1 cellular context compared by ENCODE assay signal in the genomic region with DNA sequence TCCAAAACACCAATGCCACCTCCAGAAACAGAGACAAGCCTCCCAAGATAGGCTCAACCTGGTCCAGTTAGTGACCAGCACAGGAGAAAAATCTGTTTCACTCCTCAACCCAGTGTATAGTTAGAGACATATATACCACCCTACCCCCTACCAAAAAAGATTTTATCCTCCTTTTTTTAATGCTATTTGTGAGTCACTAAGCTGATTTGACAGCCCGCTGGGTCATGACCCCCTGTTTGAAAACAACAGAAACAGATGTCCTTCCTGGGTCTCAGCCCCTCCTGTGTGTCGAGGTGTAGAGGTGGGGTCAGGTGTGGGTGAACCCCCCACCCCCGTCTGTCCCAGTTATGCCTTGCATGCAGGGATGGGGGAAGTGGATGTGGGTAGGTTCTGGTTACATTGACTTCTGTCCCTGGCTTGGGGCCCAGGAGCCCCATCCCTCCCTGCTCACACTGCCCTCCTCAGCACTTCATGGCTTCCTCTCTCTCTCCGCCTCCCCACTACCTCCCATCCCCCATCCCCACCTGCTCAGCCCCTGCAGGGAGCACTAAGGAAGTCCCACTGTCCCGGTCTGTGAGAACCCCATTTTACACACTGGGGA.
TF ChIP-seq lines count a peak whose summit lies in the region.

No MANE protein-coding gene starts in this region.

TF ChIP-seq in GM23338, 12 proteins besides CTCF, POLR2A, EP300 and RAD21 (continued from another document):
- TF ChIP-seq, protein P1, sequence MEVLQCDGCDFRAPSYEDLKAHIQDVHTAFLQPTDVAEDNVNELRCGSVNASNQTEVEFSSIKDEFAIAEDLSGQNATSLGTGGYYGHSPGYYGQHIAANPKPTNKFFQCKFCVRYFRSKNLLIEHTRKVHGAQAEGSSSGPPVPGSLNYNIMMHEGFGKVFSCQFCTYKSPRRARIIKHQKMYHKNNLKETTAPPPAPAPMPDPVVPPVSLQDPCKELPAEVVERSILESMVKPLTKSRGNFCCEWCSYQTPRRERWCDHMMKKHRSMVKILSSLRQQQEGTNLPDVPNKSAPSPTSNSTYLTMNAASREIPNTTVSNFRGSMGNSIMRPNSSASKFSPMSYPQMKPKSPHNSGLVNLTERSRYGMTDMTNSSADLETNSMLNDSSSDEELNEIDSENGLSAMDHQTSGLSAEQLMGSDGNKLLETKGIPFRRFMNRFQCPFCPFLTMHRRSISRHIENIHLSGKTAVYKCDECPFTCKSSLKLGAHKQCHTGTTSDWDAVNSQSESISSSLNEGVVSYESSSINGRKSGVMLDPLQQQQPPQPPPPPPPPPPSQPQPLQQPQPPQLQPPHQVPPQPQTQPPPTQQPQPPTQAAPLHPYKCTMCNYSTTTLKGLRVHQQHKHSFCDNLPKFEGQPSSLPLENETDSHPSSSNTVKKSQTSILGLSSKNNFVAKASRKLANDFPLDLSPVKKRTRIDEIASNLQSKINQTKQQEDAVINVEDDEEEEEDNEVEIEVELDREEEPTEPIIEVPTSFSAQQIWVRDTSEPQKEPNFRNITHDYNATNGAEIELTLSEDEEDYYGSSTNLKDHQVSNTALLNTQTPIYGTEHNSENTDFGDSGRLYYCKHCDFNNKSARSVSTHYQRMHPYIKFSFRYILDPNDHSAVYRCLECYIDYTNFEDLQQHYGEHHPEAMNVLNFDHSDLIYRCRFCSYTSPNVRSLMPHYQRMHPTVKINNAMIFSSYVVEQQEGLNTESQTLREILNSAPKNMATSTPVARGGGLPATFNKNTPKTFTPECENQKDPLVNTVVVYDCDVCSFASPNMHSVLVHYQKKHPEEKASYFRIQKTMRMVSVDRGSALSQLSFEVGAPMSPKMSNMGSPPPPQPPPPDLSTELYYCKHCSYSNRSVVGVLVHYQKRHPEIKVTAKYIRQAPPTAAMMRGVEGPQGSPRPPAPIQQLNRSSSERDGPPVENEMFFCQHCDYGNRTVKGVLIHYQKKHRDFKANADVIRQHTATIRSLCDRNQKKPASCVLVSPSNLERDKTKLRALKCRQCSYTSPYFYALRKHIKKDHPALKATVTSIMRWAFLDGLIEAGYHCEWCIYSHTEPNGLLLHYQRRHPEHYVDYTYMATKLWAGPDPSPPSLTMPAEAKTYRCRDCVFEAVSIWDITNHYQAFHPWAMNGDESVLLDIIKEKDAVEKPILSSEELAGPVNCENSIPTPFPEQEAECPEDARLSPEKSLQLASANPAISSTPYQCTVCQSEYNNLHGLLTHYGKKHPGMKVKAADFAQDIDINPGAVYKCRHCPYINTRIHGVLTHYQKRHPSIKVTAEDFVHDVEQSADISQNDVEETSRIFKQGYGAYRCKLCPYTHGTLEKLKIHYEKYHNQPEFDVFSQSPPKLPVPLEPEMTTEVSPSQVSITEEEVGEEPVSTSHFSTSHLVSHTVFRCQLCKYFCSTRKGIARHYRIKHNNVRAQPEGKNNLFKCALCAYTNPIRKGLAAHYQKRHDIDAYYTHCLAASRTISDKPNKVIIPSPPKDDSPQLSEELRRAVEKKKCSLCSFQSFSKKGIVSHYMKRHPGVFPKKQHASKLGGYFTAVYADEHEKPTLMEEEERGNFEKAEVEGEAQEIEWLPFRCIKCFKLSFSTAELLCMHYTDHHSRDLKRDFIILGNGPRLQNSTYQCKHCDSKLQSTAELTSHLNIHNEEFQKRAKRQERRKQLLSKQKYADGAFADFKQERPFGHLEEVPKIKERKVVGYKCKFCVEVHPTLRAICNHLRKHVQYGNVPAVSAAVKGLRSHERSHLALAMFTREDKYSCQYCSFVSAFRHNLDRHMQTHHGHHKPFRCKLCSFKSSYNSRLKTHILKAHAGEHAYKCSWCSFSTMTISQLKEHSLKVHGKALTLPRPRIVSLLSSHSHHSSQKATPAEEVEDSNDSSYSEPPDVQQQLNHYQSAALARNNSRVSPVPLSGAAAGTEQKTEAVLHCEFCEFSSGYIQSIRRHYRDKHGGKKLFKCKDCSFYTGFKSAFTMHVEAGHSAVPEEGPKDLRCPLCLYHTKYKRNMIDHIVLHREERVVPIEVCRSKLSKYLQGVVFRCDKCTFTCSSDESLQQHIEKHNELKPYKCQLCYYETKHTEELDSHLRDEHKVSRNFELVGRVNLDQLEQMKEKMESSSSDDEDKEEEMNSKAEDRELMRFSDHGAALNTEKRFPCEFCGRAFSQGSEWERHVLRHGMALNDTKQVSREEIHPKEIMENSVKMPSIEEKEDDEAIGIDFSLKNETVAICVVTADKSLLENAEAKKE (CRISPR knock-in tag; IDR thresholded peaks at IDR 0.05): no peak
- no peak for TF ChIP-seq EZH2 (IDR thresholded peaks at IDR 0.05; ENCODE audit: low read depth, unreplicated experiment)
- no peak for TF ChIP-seq ZNF114 (CRISPR knock-in tag; IDR thresholded peaks at IDR 0.05)
- TF ChIP-seq ZNF331 (CRISPR knock-in tag; IDR thresholded peaks at IDR 0.05; ENCODE audit: low read depth): no peak
- TF ChIP-seq, protein P2, sequence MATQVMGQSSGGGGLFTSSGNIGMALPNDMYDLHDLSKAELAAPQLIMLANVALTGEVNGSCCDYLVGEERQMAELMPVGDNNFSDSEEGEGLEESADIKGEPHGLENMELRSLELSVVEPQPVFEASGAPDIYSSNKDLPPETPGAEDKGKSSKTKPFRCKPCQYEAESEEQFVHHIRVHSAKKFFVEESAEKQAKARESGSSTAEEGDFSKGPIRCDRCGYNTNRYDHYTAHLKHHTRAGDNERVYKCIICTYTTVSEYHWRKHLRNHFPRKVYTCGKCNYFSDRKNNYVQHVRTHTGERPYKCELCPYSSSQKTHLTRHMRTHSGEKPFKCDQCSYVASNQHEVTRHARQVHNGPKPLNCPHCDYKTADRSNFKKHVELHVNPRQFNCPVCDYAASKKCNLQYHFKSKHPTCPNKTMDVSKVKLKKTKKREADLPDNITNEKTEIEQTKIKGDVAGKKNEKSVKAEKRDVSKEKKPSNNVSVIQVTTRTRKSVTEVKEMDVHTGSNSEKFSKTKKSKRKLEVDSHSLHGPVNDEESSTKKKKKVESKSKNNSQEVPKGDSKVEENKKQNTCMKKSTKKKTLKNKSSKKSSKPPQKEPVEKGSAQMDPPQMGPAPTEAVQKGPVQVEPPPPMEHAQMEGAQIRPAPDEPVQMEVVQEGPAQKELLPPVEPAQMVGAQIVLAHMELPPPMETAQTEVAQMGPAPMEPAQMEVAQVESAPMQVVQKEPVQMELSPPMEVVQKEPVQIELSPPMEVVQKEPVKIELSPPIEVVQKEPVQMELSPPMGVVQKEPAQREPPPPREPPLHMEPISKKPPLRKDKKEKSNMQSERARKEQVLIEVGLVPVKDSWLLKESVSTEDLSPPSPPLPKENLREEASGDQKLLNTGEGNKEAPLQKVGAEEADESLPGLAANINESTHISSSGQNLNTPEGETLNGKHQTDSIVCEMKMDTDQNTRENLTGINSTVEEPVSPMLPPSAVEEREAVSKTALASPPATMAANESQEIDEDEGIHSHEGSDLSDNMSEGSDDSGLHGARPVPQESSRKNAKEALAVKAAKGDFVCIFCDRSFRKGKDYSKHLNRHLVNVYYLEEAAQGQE (IDR thresholded peaks at IDR 0.05; ENCODE audit: unreplicated experiment): no peak
- TF ChIP-seq POLR2AphosphoS5 (IDR thresholded peaks at IDR 0.05; ENCODE audit: low read depth): no peak; the same call in none of the 2 replicates
- TF ChIP-seq JUNB (IDR thresholded peaks at IDR 0.05; ENCODE audit: unreplicated experiment): no peak
- no peak for TF ChIP-seq NANOG (IDR thresholded peaks at IDR 0.05; ENCODE audit: borderline replicate concordance)
- no peak for TF ChIP-seq EZH2phosphoT487 (IDR thresholded peaks at IDR 0.05; ENCODE audit: unreplicated experiment)
- no peak for TF ChIP-seq CREB1 (CRISPR knock-in tag; IDR thresholded peaks at IDR 0.05; ENCODE audit: low read depth)
